12 cellular contexts compared by ENCODE assay signal in genomic region chr6:5082487-5083306, GRCh38.
DNase-seq lines count a peak whose midpoint lies in the region; ATAC-seq and TF ChIP-seq lines count a peak whose summit lies in the region.
"Had no signal": no experiment of that assay in that cellular context is flagged by ENCODE, and none has a peak within 500 bp of the region (broad histone marks: within the 10 kb centered on the region; RNA-seq: fewer than 3 reads in every experiment).

No MANE protein-coding gene starts in this region.

- peak overlapping the region in 1 of 2 donors; percentile 47 for H3K27ac ChIP-seq in coronary artery
- H3K27ac ChIP-seq: cardiac muscle cell had no signal

- H3K9me3 Mint-ChIP-seq in stimulated activated memory B cell treated with anti-CD40 and anti-IgM and Interleukin-4, amounts not matched to agents 10 μg/mL and 1 μg/mL and 100 μg/mL, for 72 hours = no peaks in the 10 kb centered on the region
- H3K9me3 Mint-ChIP-seq: stimulated activated naive CD8-positive, alpha-beta T cell treated with anti-CD3 and anti-CD28 coated beads, Interleukin-15, Interleukin-2, amounts not matched to agents 100 ng/mL and 50 ng/mL, for 24 hours had no signal

- ATAC-seq in HG02938 (IDR thresholded peaks at IDR 0.05; ENCODE audit: unreplicated experiment) = no peak
- ATAC-seq in stimulated activated memory B cell treated with anti-CD40 and anti-IgM and Interleukin-4, amounts not matched to agents 10 μg/mL and 1 μg/mL and 100 μg/mL, for 72 hours = no peak

- H3K27me3 Mint-ChIP-seq in stimulated activated memory B cell treated with anti-CD40 and anti-IgM and Interleukin-4, amounts not matched to agents 10 μg/mL and 1 μg/mL and 100 μg/mL, for 72 hours = peaks cover 56% of the 10 kb centered on the region

- no peaks in the 10 kb centered on the region for H3K36me3 Mint-ChIP-seq in stimulated activated memory B cell treated with anti-CD40 and anti-IgM and Interleukin-4, amounts not matched to agents 10 μg/mL and 1 μg/mL and 100 μg/mL, for 72 hours

- peak; percentile 79 for DNase-seq in AG08396 (ENCODE audit: low spot score)
- peak; percentile 91 for DNase-seq in HK-2 (ENCODE audit: unreplicated experiment)
- peak; percentile 65 for DNase-seq in amniotic stem cell (lab: John Stamatoyannopoulos, UW)
- DNase-seq in kidney tubule cell (ENCODE audit: low spot score) = peak; percentile 97
- no peak for DNase-seq in coronary artery (ENCODE audit: low spot score)
- DNase-seq in 8988T = no peak
- DNase-seq: NCI-H1048, small intestine had no signal

- H3K4me1 Mint-ChIP-seq in stimulated activated memory B cell treated with anti-CD40 and anti-IgM and Interleukin-4, amounts not matched to agents 10 μg/mL and 1 μg/mL and 100 μg/mL, for 72 hours = peaks cover 17% of the 10 kb centered on the region

- no peak for TF ChIP-seq CTCF in coronary artery (IDR thresholded peaks at IDR 0.05)

- no peak overlapping the region for H3K27ac Mint-ChIP-seq in stimulated activated memory B cell treated with anti-CD40 and anti-IgM and Interleukin-4, amounts not matched to agents 10 μg/mL and 1 μg/mL and 100 μg/mL, for 72 hours
- H3K27ac Mint-ChIP-seq: stimulated activated naive CD8-positive, alpha-beta T cell treated with anti-CD3 and anti-CD28 coated beads, Interleukin-15, Interleukin-2, amounts not matched to agents 100 ng/mL and 50 ng/mL, for 24 hours had no signal

- H3K4me3 ChIP-seq in coronary artery = no peak overlapping the region
- H3K4me3 ChIP-seq: cardiac muscle cell had no signal

- H3K4me3 Mint-ChIP-seq in stimulated activated memory B cell treated with anti-CD40 and anti-IgM and Interleukin-4, amounts not matched to agents 10 μg/mL and 1 μg/mL and 100 μg/mL, for 72 hours = no peak overlapping the region

Comparison
In these comparisons a context has a peak if more than half of its experiments do, and no peak if none do; other contexts are left out.
1. DNase-seq: peak in AG08396 (single experiment), HK-2 (single experiment), amniotic stem cell (single experiment) and kidney tubule cell (single experiment); none in coronary artery (single experiment) and 8988T (single experiment).